Comparison of ENCODE assay signal across 21 cellular contexts in genomic region chr7:143248781-143249354, GRCh38. TPM values are rescaled to one million over a fixed set of nuclear protein-coding genes. Genes with fewer than 3 reads are reported as not detected.
DNase-seq lines count a peak whose midpoint lies in the region; ATAC-seq and TF ChIP-seq lines count a peak whose summit lies in the region.
"Had no signal": no experiment of that assay in that cellular context is flagged by ENCODE, and none has a peak within 500 bp of the region (broad histone marks: within the 10 kb centered on the region; RNA-seq: fewer than 3 reads in every experiment).

No MANE protein-coding gene starts in this region.

- H3K9me3 ChIP-seq in gastroesophageal sphincter, result no peaks in the 10 kb centered on the region

- no peak for ATAC-seq in activated naive CD4-positive, alpha-beta T cell treated with anti-CD3 and anti-CD28 coated beads, Interleukin-2, amount 50 U/mL, for 72 hours
- ATAC-seq in T-cell (replicated peaks in 1 of 4), result no peak
- no peak for ATAC-seq in activated T-cell treated with anti-CD3 and anti-CD28 coated beads, Interleukin-2, amount 50 U/mL, for 4 hours
- ATAC-seq in gastroesophageal sphincter, result no peak
- ATAC-seq: GM12878, WTC11 had no signal

- no peak for DNase-seq in activated naive CD4-positive, alpha-beta T cell treated with anti-CD3 and anti-CD28 coated beads, Interleukin-2, amount 10 ng/mL, durations not matched to agents 7 days and 5 days
- no peak for DNase-seq in activated naive CD4-positive, alpha-beta T cell treated with anti-CD3 and anti-CD28 coated beads, Interleukin-2, amount 50 U/mL, for 72 hours (ENCODE audit: low spot score in 2 of 2)
- DNase-seq in T-cell (no peak), fibroblast of the aortic adventitia (ENCODE audit: low read depth) (peak; percentile 38), type B pancreatic cell (ENCODE audit: extremely low spot score, unreplicated experiment) (no peak)
- DNase-seq in activated CD4-positive, CD25-positive, alpha-beta regulatory T cell (lab: John Stamatoyannopoulos, UW), result no peak
- no peak for DNase-seq in activated T-cell treated with anti-CD3 and anti-CD28 coated beads, Interleukin-2, amount 50 U/mL, for 4 hours
- DNase-seq: activated T-cell treated with anti-CD3 and anti-CD28 coated beads, Interleukin-2, amount 50 U/mL, for 48 hours; anterior cingulate cortex; dermis blood vessel endothelial cell; DMS79; immature natural killer cell; MG63; NCI-H2081 treated with DMSO at 0.1 percent for 48 hours had no signal

- no peak for TF ChIP-seq POLR2A in gastroesophageal sphincter (IDR thresholded peaks at IDR 0.05)

- no peaks in the 10 kb centered on the region for H3K4me1 ChIP-seq in gastroesophageal sphincter

- TF ChIP-seq EP300 in gastroesophageal sphincter (IDR thresholded peaks at IDR 0.05), result no peak

- CTCF ChIA-PET in activated naive CD4-positive, alpha-beta T cell treated with anti-CD3 and anti-CD28 coated beads, Interleukin-2, amount 10 ng/mL, durations not matched to agents 7 days and 5 days (lab: Charles Lee), result interaction anchor here (1.3 to 2.0 kb wide), 4 partner anchors 9 to 56 kb away, joined by 3 to 10 read pairs (median 6); no protein-coding TSS in a partner anchor
- CTCF ChIA-PET in T-cell (lab: Charles Lee), result interaction anchor here (1.2 to 3.6 kb wide), 4 partner anchors 9 to 57 kb away, joined by 4 to 24 read pairs (median 12); no protein-coding TSS in a partner anchor

- H3K36me3 Mint-ChIP-seq in activated naive CD4-positive, alpha-beta T cell treated with anti-CD3 and anti-CD28 coated beads, Interleukin-2, amount 10 ng/mL, durations not matched to agents 7 days and 5 days, result peaks cover 69% of the 10 kb centered on the region
- peaks cover 20 to 58% of the 10 kb centered on the region in 2 donors for H3K36me3 Mint-ChIP-seq in activated naive CD4-positive, alpha-beta T cell treated with anti-CD3 and anti-CD28 coated beads, Interleukin-2, amount 50 U/mL, for 72 hours
- H3K36me3 Mint-ChIP-seq in T-cell (peaks cover 24% of the 10 kb centered on the region), type B pancreatic cell (no peaks in the 10 kb centered on the region)
- H3K36me3 Mint-ChIP-seq in activated T-cell treated with anti-CD3 and anti-CD28 coated beads, Interleukin-2, amount 50 U/mL, for 4 hours (ENCODE audit: insufficient read depth), result peaks cover 9% of the 10 kb centered on the region
- H3K36me3 Mint-ChIP-seq: WTC11 had no signal

- no peaks in the 10 kb centered on the region for H3K27me3 Mint-ChIP-seq in activated naive CD4-positive, alpha-beta T cell treated with anti-CD3 and anti-CD28 coated beads, Interleukin-2, amount 10 ng/mL, durations not matched to agents 7 days and 5 days
- H3K27me3 Mint-ChIP-seq in T-cell (no peaks in the 10 kb centered on the region), type B pancreatic cell (no peaks in the 10 kb centered on the region)
- H3K27me3 Mint-ChIP-seq in activated T-cell treated with anti-CD3 and anti-CD28 coated beads, Interleukin-2, amount 50 U/mL, for 4 hours (ENCODE audit: low read depth), result no peaks in the 10 kb centered on the region

- H3K27ac Mint-ChIP-seq in activated naive CD4-positive, alpha-beta T cell treated with anti-CD3 and anti-CD28 coated beads, Interleukin-2, amount 10 ng/mL, durations not matched to agents 7 days and 5 days, result peak overlapping the region; percentile 30
- no peak overlapping the region for H3K27ac Mint-ChIP-seq in activated naive CD4-positive, alpha-beta T cell treated with anti-CD3 and anti-CD28 coated beads, Interleukin-2, amount 50 U/mL, for 72 hours
- H3K27ac Mint-ChIP-seq in T-cell (peak overlapping the region; percentile 84 to 89), type B pancreatic cell (peak overlapping the region; percentile 59)
- H3K27ac Mint-ChIP-seq: immature natural killer cell, mesothelial cell of epicardium, WTC11 had no signal

- POLR2A ChIA-PET in T-cell (lab: Charles Lee), result no interaction called here

- no peak overlapping the region for H3K4me3 Mint-ChIP-seq in activated naive CD4-positive, alpha-beta T cell treated with anti-CD3 and anti-CD28 coated beads, Interleukin-2, amount 10 ng/mL, durations not matched to agents 7 days and 5 days
- peak overlapping the region in 1 of 3 donors; percentile 16 for H3K4me3 Mint-ChIP-seq in T-cell
- H3K4me3 Mint-ChIP-seq in type B pancreatic cell, result no peak overlapping the region
- H3K4me3 Mint-ChIP-seq in activated T-cell treated with anti-CD3 and anti-CD28 coated beads, Interleukin-2, amount 50 U/mL, for 4 hours, result no peak overlapping the region
- H3K4me3 Mint-ChIP-seq: mesothelial cell of epicardium, WTC11 had no signal

- H3K27ac ChIP-seq in gastroesophageal sphincter, result no peak overlapping the region
- H3K27ac ChIP-seq: SK-N-MC had no signal

- peaks cover 54% of the 10 kb centered on the region for H3K9me3 Mint-ChIP-seq in activated naive CD4-positive, alpha-beta T cell treated with anti-CD3 and anti-CD28 coated beads, Interleukin-2, amount 10 ng/mL, durations not matched to agents 7 days and 5 days
- peaks cover 4 to 28% of the 10 kb centered on the region in 2 donors for H3K9me3 Mint-ChIP-seq in activated naive CD4-positive, alpha-beta T cell treated with anti-CD3 and anti-CD28 coated beads, Interleukin-2, amount 50 U/mL, for 72 hours
- H3K9me3 Mint-ChIP-seq in T-cell (peaks cover 4 to 24% (median 12%) of the 10 kb centered on the region in 3 donors), type B pancreatic cell (peaks cover 5% of the 10 kb centered on the region)
- peaks cover 26% of the 10 kb centered on the region for H3K9me3 Mint-ChIP-seq in activated T-cell treated with anti-CD3 and anti-CD28 coated beads, Interleukin-2, amount 50 U/mL, for 4 hours

- WGBS in gastroesophageal sphincter (ENCODE audit: low coverage in 1 of 2), 2 donors, result 70% methylated on average over 2 of the region's 2 CpGs; no CpG with 5 or more reads in 1 of the 2 donors

- no peaks in the 10 kb centered on the region for H3K36me3 ChIP-seq in gastroesophageal sphincter
- H3K36me3 ChIP-seq: MG63 had no signal

- H3K4me3 ChIP-seq in fibroblast of the aortic adventitia (ENCODE audit: low read depth, low read length) (no peak overlapping the region), gastroesophageal sphincter (no peak overlapping the region)
- H3K4me3 ChIP-seq: GM12878, MG63, SK-N-MC had no signal

- H3K27me3 ChIP-seq in gastroesophageal sphincter, result peaks cover 6% of the 10 kb centered on the region
- H3K27me3 ChIP-seq: MG63 had no signal

- TF ChIP-seq CTCF in fibroblast of the aortic adventitia (IDR thresholded peaks at IDR 0.05; ENCODE audit: insufficient read depth, low read length) (no peak), type B pancreatic cell (conservative IDR thresholded peaks at IDR 0.05) (no peak), gastroesophageal sphincter (IDR thresholded peaks at IDR 0.05) (no peak)

- H3K4me1 Mint-ChIP-seq in activated naive CD4-positive, alpha-beta T cell treated with anti-CD3 and anti-CD28 coated beads, Interleukin-2, amount 10 ng/mL, durations not matched to agents 7 days and 5 days, result peaks cover 90% of the 10 kb centered on the region
- H3K4me1 Mint-ChIP-seq in T-cell (peaks cover 91 to 97% (median 91%) of the 10 kb centered on the region in 3 donors), type B pancreatic cell (ENCODE audit: unreplicated experiment) (peaks cover 2% of the 10 kb centered on the region)
- H3K4me1 Mint-ChIP-seq in activated T-cell treated with anti-CD3 and anti-CD28 coated beads, Interleukin-2, amount 50 U/mL, for 4 hours (ENCODE audit: low read depth), result peaks cover 82% of the 10 kb centered on the region
- H3K4me1 Mint-ChIP-seq: mesothelial cell of epicardium, WTC11 had no signal

RNA-seq across cellular contexts. Expression of gene GSTK1, which starts 14.4 kb away (rescaled TPM):
- total RNA-seq in activated naive CD4-positive, alpha-beta T cell treated with anti-CD3 and anti-CD28 coated beads, Interleukin-2, amount 50 U/mL, for 72 hours, result 100 to 1,000 TPM; 140 to 238 TPM
- total RNA-seq in T-cell, result 100 to 1,000 TPM; 347 to 524 (median 406) TPM
- 53.3 and 91.9 TPM in 2 replicates for total RNA-seq in fibroblast of the aortic adventitia (ENCODE audit: low replicate concordance)
- 110 and 155 TPM in 2 replicates for total RNA-seq in type B pancreatic cell (ENCODE audit: low replicate concordance)
- total RNA-seq in activated T-cell treated with anti-CD3 and anti-CD28 coated beads, Interleukin-2, amount 50 U/mL, for 4 hours, result 10 to 100 TPM; 90.4 to 97.2 (median 96.5) TPM
- 100 to 1,000 TPM in 3 of 4 donors, 10 to 100 TPM in 1; 98.1 to 128 (median 120) TPM for total RNA-seq in gastroesophageal sphincter

RNA-seq across cellular contexts. Expression of gene TAS2R40, which starts 27.0 kb away (rescaled TPM):
- not detected for total RNA-seq in activated naive CD4-positive, alpha-beta T cell treated with anti-CD3 and anti-CD28 coated beads, Interleukin-2, amount 50 U/mL, for 72 hours
- not detected for total RNA-seq in T-cell
- total RNA-seq in fibroblast of the aortic adventitia (ENCODE audit: low replicate concordance), result not detected in 2 replicates
- not detected in 2 replicates for total RNA-seq in type B pancreatic cell (ENCODE audit: low replicate concordance)
- total RNA-seq in activated T-cell treated with anti-CD3 and anti-CD28 coated beads, Interleukin-2, amount 50 U/mL, for 4 hours, result not detected
- total RNA-seq in gastroesophageal sphincter, result not detected
- total RNA-seq: dermis blood vessel endothelial cell, GM12878, mesothelial cell of epicardium, osteocyte, subcutaneous adipose tissue, WTC11 had no signal

RNA-seq across cellular contexts. Expression of gene TMEM139, which starts 35.9 kb away (rescaled TPM):
- total RNA-seq in activated naive CD4-positive, alpha-beta T cell treated with anti-CD3 and anti-CD28 coated beads, Interleukin-2, amount 50 U/mL, for 72 hours, result 1 to 10 TPM; 1.3 to 1.6 TPM
- total RNA-seq in T-cell, result 1 to 10 TPM in 3 of 5 donors, under 1 TPM in 1, not detected in 1; 0.66 to 1.6 (median 1.2) TPM
- total RNA-seq in fibroblast of the aortic adventitia (ENCODE audit: low replicate concordance), result not detected in 2 replicates
- total RNA-seq in type B pancreatic cell (ENCODE audit: low replicate concordance), result 2.6 and 4.8 TPM in 2 replicates
- under 1 TPM in 2 of 3 donors, not detected in 1; 0.19 to 0.32 TPM for total RNA-seq in activated T-cell treated with anti-CD3 and anti-CD28 coated beads, Interleukin-2, amount 50 U/mL, for 4 hours
- total RNA-seq in gastroesophageal sphincter, result 1 to 10 TPM in 1 of 4 donors, under 1 TPM in 2, not detected in 1; 0.40 to 1.4 (median 0.49) TPM
- total RNA-seq: osteocyte had no signal

RNA-seq across cellular contexts. Expression of gene CASP2, which starts 39.3 kb away (rescaled TPM):
- 100 to 1,000 TPM in 1 of 2 donors, 10 to 100 TPM in 1; 82.0 to 118 TPM for total RNA-seq in activated naive CD4-positive, alpha-beta T cell treated with anti-CD3 and anti-CD28 coated beads, Interleukin-2, amount 50 U/mL, for 72 hours
- total RNA-seq in T-cell, result 10 to 100 TPM; 43.4 to 83.6 (median 73.7) TPM
- 18.4 and 19.8 TPM in 2 replicates for total RNA-seq in fibroblast of the aortic adventitia (ENCODE audit: low replicate concordance)
- 53.9 and 55.2 TPM in 2 replicates for total RNA-seq in type B pancreatic cell (ENCODE audit: low replicate concordance)
- 10 to 100 TPM; 82.2 to 90.5 (median 88.6) TPM for total RNA-seq in activated T-cell treated with anti-CD3 and anti-CD28 coated beads, Interleukin-2, amount 50 U/mL, for 4 hours
- 10 to 100 TPM; 10.1 to 14.5 (median 13.6) TPM for total RNA-seq in gastroesophageal sphincter

Comparison
In these comparisons a context has a peak if more than half of its experiments do, and no peak if none do; other contexts are left out.
1. H3K27ac Mint-ChIP-seq: peak in activated naive CD4-positive, alpha-beta T cell treated with anti-CD3 and anti-CD28 coated beads, Interleukin-2, amount 10 ng/mL, durations not matched to agents 7 days and 5 days (single experiment), T-cell (2 of 2) and type B pancreatic cell (single experiment); none in activated naive CD4-positive, alpha-beta T cell treated with anti-CD3 and anti-CD28 coated beads, Interleukin-2, amount 50 U/mL, for 72 hours (0 of 2).